In genomic region chr6:45540375-45540920, GRCh38 we compare ENCODE assay signal across 15 cellular contexts.
"Had no signal": no experiment of that assay in that cellular context is flagged by ENCODE, and none has a peak within 500 bp of the region (broad histone marks: within the 10 kb centered on the region; RNA-seq: fewer than 3 reads in every experiment).

No MANE protein-coding gene starts in this region.

- H3K27ac Mint-ChIP-seq: activated CD8-positive, alpha-beta T cell treated with anti-CD3 and anti-CD28 coated beads for 36 hours; activated T-cell treated with anti-CD3 and anti-CD28 coated beads, Interleukin-2, amount 50 U/mL, for 24 hours; natural killer cell treated with Interleukin-12 subunit alpha and Interleukin-12 subunit beta and Interleukin-15 and Interleukin-18, amount 100 ng/mL, for 72 hours; T-helper 17 cell had no signal

- ATAC-seq: activated CD8-positive, alpha-beta T cell treated with anti-CD3 and anti-CD28 coated beads for 36 hours; natural killer cell treated with Interleukin-12 subunit alpha and Interleukin-12 subunit beta and Interleukin-15 and Interleukin-18, amount 100 ng/mL, for 72 hours; T-helper 17 cell had no signal

- H3K27me3 ChIP-seq: esophagus squamous epithelium, spleen, thyroid gland had no signal

- H3K27ac ChIP-seq: esophagus squamous epithelium, spleen, thyroid gland had no signal

- H3K36me3 ChIP-seq: esophagus squamous epithelium, spleen, thyroid gland had no signal

- H3K27me3 Mint-ChIP-seq: activated CD8-positive, alpha-beta T cell treated with anti-CD3 and anti-CD28 coated beads for 36 hours; activated T-cell treated with anti-CD3 and anti-CD28 coated beads, Interleukin-2, amount 50 U/mL, for 24 hours; natural killer cell treated with Interleukin-12 subunit alpha and Interleukin-12 subunit beta and Interleukin-15 and Interleukin-18, amount 100 ng/mL, for 72 hours; T-helper 17 cell had no signal

- H3K4me1 ChIP-seq: esophagus squamous epithelium, spleen, thyroid gland had no signal

- H3K4me3 ChIP-seq: esophagus squamous epithelium, spleen, thyroid gland had no signal

- DNase-seq: activated CD4-positive, alpha-beta T cell treated with anti-CD3 and anti-CD28 coated beads for 48 hours; activated CD4-positive, CD25-positive, alpha-beta regulatory T cell; activated CD8-positive, alpha-beta T cell treated with anti-CD3 and anti-CD28 coated beads for 36 hours; activated effector memory CD4-positive, alpha-beta T cell treated with anti-CD3 and anti-CD28 coated beads, Interleukin-2, amount 50 U/mL, for 16 hours; activated naive CD4-positive, alpha-beta T cell treated with anti-CD3 and anti-CD28 coated beads, Interleukin-2, amount 50 U/mL, for 16 hours; activated T-cell treated with anti-CD3 and anti-CD28 coated beads, Interleukin-2, amount 50 U/mL, for 24 hours; dermis blood vessel endothelial cell; effector memory CD4-positive, alpha-beta T cell; esophagus squamous epithelium; spleen; stimulated activated CD4-positive, alpha-beta T cell treated with anti-CD3 and anti-CD28 coated beads, Interleukin-4, amount 100 ng/mL, for 4 hours; stimulated activated naive CD4-positive, alpha-beta T cell treated with Interleukin-2 at 50 U/mL for 16 hours; T-helper 17 cell; thyroid gland had no signal

- H3K36me3 Mint-ChIP-seq: natural killer cell treated with Interleukin-12 subunit alpha and Interleukin-12 subunit beta and Interleukin-15 and Interleukin-18, amount 100 ng/mL, for 72 hours had no signal

- H3K4me3 Mint-ChIP-seq: activated CD8-positive, alpha-beta T cell treated with anti-CD3 and anti-CD28 coated beads for 36 hours; activated T-cell treated with anti-CD3 and anti-CD28 coated beads, Interleukin-2, amount 50 U/mL, for 24 hours; natural killer cell treated with Interleukin-12 subunit alpha and Interleukin-12 subunit beta and Interleukin-15 and Interleukin-18, amount 100 ng/mL, for 72 hours; T-helper 17 cell had no signal

- H3K9me3 Mint-ChIP-seq: activated CD8-positive, alpha-beta T cell treated with anti-CD3 and anti-CD28 coated beads for 36 hours; activated T-cell treated with anti-CD3 and anti-CD28 coated beads, Interleukin-2, amount 50 U/mL, for 24 hours; natural killer cell treated with Interleukin-12 subunit alpha and Interleukin-12 subunit beta and Interleukin-15 and Interleukin-18, amount 100 ng/mL, for 72 hours had no signal

- H3K9me3 ChIP-seq: esophagus squamous epithelium, spleen, thyroid gland had no signal
